In the genomic region with DNA sequence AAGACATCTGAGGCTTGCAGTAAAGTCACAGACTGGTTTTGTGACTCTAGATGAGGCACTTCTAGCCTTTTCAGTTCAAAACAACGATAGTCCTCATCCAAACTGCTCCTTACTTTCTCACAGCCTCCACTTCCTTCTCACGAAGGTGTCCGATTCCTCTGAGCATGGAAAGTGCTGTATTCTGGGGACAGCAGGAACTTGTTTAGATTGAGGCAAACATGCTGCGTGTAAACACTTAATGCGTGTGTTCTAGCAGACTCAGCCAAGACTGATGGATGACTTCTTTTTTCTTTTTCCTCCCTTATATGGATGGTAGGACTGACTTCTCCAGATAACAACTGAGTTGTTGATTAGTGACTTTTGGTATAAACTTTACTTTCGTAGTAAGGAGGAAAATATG, we compare ENCODE assay signal across 24 cellular contexts.
"Had no signal": no experiment of that assay in that cellular context is flagged by ENCODE, and none has a peak within 500 bp of the region (broad histone marks: within the 10 kb centered on the region; RNA-seq: fewer than 3 reads in every experiment).

No MANE protein-coding gene starts in this region.

- DNase-seq: activated B cell treated with CpG ODN at 0.5 μM for 24 hours; activated CD4-positive, alpha-beta memory T cell treated with anti-CD3 and anti-CD28 coated beads, Interleukin-2, amount 10 ng/mL, durations not matched to agents 7 days and 5 days; activated CD4-positive, alpha-beta T cell treated with anti-CD3 and anti-CD28 coated beads for 4 hours; activated CD8-positive, alpha-beta memory T cell treated with anti-CD3 and anti-CD28 coated beads, Interleukin-2, amount 10 ng/mL, durations not matched to agents 7 days and 5 days; activated naive CD4-positive, alpha-beta T cell treated with Interleukin-2 at 50 U/mL for 16 hours; activated naive CD8-positive, alpha-beta T cell treated with anti-CD3 and anti-CD28 coated beads, Interleukin-2, amount 10 ng/mL, durations not matched to agents 7 days and 5 days; activated T-cell treated with anti-CD3 and anti-CD28 coated beads, Interleukin-2, amount 50 U/mL, for 1 hour; caudate nucleus; heart right ventricle; kidney glomerular epithelial cell; left ventricle myocardium inferior; mammary epithelial cell; naive B cell; psoas muscle; right cardiac atrium; stimulated activated CD4-positive, alpha-beta T cell treated with anti-CD3 and anti-CD28 coated beads, Interleukin-2, amount 100 ng/mL, for 24 hours; T-helper 17 cell; upper lobe of left lung had no signal

- H3K9me3 Mint-ChIP-seq: activated B cell treated with CpG ODN at 0.5 μM for 24 hours; activated naive CD8-positive, alpha-beta T cell treated with anti-CD3 and anti-CD28 coated beads, Interleukin-2, amount 10 ng/mL, durations not matched to agents 7 days and 5 days; activated T-helper 17 cell treated with anti-CD3 and anti-CD28 coated beads, Interleukin-2, amount 50 U/mL, for 72 hours; naive B cell; neural crest cell; stimulated activated naive CD8-positive, alpha-beta T cell treated with anti-CD3 and anti-CD28 coated beads, Interleukin-15, Interleukin-2, amounts not matched to agents 100 ng/mL and 50 ng/mL, for 24 hours had no signal

- H3K4me3 Mint-ChIP-seq: activated B cell treated with CpG ODN at 0.5 μM for 24 hours; activated CD4-positive, alpha-beta memory T cell treated with anti-CD3 and anti-CD28 coated beads, Interleukin-2, amount 10 ng/mL, durations not matched to agents 7 days and 5 days; activated CD8-positive, alpha-beta memory T cell treated with anti-CD3 and anti-CD28 coated beads, Interleukin-2, amount 10 ng/mL, durations not matched to agents 7 days and 5 days; activated naive CD8-positive, alpha-beta T cell treated with anti-CD3 and anti-CD28 coated beads, Interleukin-2, amount 10 ng/mL, durations not matched to agents 7 days and 5 days; activated T-helper 17 cell treated with anti-CD3 and anti-CD28 coated beads, Interleukin-2, amount 50 U/mL, for 72 hours; brain; naive B cell; neural crest cell; stimulated activated naive CD8-positive, alpha-beta T cell treated with anti-CD3 and anti-CD28 coated beads, Interleukin-15, Interleukin-2, amounts not matched to agents 100 ng/mL and 50 ng/mL, for 24 hours; T-helper 17 cell had no signal

- H3K4me1 Mint-ChIP-seq: activated B cell treated with CpG ODN at 0.5 μM for 24 hours; activated naive CD8-positive, alpha-beta T cell treated with anti-CD3 and anti-CD28 coated beads, Interleukin-2, amount 10 ng/mL, durations not matched to agents 7 days and 5 days; activated T-helper 17 cell treated with anti-CD3 and anti-CD28 coated beads, Interleukin-2, amount 50 U/mL, for 72 hours; naive B cell had no signal

- H3K9me3 ChIP-seq: gastroesophageal sphincter, heart right ventricle, left ventricle myocardium inferior, psoas muscle, suprapubic skin, upper lobe of left lung had no signal

- H3K27ac ChIP-seq: gastroesophageal sphincter, heart right ventricle, left ventricle myocardium inferior, psoas muscle, suprapubic skin, upper lobe of left lung had no signal

- H3K4me3 ChIP-seq: gastroesophageal sphincter, heart right ventricle, left ventricle myocardium inferior, psoas muscle, suprapubic skin, upper lobe of left lung had no signal

- H3K4me1 ChIP-seq: gastroesophageal sphincter, heart right ventricle, left ventricle myocardium inferior, psoas muscle, suprapubic skin had no signal

- H3K36me3 ChIP-seq: gastroesophageal sphincter, heart right ventricle, left ventricle myocardium inferior, suprapubic skin, upper lobe of left lung had no signal

- H3K27me3 ChIP-seq: suprapubic skin, upper lobe of left lung had no signal

- H3K27ac Mint-ChIP-seq: activated B cell treated with CpG ODN at 0.5 μM for 24 hours; activated CD4-positive, alpha-beta memory T cell treated with anti-CD3 and anti-CD28 coated beads, Interleukin-2, amount 10 ng/mL, durations not matched to agents 7 days and 5 days; activated CD8-positive, alpha-beta memory T cell treated with anti-CD3 and anti-CD28 coated beads, Interleukin-2, amount 10 ng/mL, durations not matched to agents 7 days and 5 days; activated naive CD8-positive, alpha-beta T cell treated with anti-CD3 and anti-CD28 coated beads, Interleukin-2, amount 10 ng/mL, durations not matched to agents 7 days and 5 days; activated T-helper 17 cell treated with anti-CD3 and anti-CD28 coated beads, Interleukin-2, amount 50 U/mL, for 72 hours; stimulated activated naive CD8-positive, alpha-beta T cell treated with anti-CD3 and anti-CD28 coated beads, Interleukin-15, Interleukin-2, amounts not matched to agents 100 ng/mL and 50 ng/mL, for 24 hours; T-helper 17 cell had no signal

- H3K36me3 Mint-ChIP-seq: activated naive CD8-positive, alpha-beta T cell treated with anti-CD3 and anti-CD28 coated beads, Interleukin-2, amount 10 ng/mL, durations not matched to agents 7 days and 5 days; brain had no signal

- ATAC-seq: activated CD8-positive, alpha-beta memory T cell treated with anti-CD3 and anti-CD28 coated beads, Interleukin-2, amount 10 ng/mL, durations not matched to agents 7 days and 5 days; activated T-helper 17 cell treated with anti-CD3 and anti-CD28 coated beads, Interleukin-2, amount 50 U/mL, for 72 hours; heart right ventricle; psoas muscle; right cardiac atrium; T-helper 17 cell had no signal
